1 cellular context compared by ENCODE assay signal in the genomic region with DNA sequence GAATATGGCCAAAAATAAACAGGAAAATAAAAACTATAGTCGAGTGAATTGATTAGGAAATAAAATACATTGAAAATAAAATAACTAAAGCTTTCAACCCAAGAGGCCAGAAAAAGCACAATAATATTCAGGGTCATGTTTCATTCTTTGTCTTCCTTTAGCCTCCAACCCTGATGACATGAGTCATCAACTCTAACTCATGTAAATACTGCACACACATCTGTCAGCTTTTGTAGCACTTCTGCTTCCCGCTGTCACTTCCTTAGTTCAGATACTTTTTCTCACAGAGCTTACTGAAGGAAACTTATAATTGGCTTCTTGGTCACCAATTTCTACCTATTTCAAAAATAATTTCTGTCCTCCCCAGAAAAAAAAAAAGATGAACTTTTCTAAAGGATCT.
TF ChIP-seq lines count a peak whose summit lies in the region.

No MANE protein-coding gene starts in this region.

TF ChIP-seq in K562, 482 proteins besides CTCF, POLR2A, EP300 and RAD21 (continued from another document and continues in another):
- no peak for TF ChIP-seq CHD7 (IDR thresholded peaks at IDR 0.05; ENCODE audit: low read depth, low read length)
- no peak for TF ChIP-seq ZNF57 (CRISPR knock-in tag; IDR thresholded peaks at IDR 0.05)
- no peak for TF ChIP-seq HMG20A (CRISPR knock-in tag; conservative IDR thresholded peaks at IDR 0.05)
- TF ChIP-seq E2F3 (CRISPR knock-in tag; IDR thresholded peaks at IDR 0.05) = no peak
- TF ChIP-seq NR1H2 (CRISPR knock-in tag; IDR thresholded peaks at IDR 0.05) = no peak
- TF ChIP-seq KDM1A (IDR thresholded peaks at IDR 0.05) = no peak
- TF ChIP-seq HNRNPUL1 (IDR thresholded peaks at IDR 0.05; ENCODE audit: low read length) = no peak
- TF ChIP-seq BRF1 (IDR thresholded peaks at IDR 0.05; ENCODE audit: borderline replicate concordance, extremely low read depth, insufficient read length) = no peak
- no peak for TF ChIP-seq DACH1 (IDR thresholded peaks at IDR 0.05; ENCODE audit: partially characterized antibody)
- no peak for TF ChIP-seq PHB2 (IDR thresholded peaks at IDR 0.05; ENCODE audit: low read depth)
- TF ChIP-seq, protein P1, sequence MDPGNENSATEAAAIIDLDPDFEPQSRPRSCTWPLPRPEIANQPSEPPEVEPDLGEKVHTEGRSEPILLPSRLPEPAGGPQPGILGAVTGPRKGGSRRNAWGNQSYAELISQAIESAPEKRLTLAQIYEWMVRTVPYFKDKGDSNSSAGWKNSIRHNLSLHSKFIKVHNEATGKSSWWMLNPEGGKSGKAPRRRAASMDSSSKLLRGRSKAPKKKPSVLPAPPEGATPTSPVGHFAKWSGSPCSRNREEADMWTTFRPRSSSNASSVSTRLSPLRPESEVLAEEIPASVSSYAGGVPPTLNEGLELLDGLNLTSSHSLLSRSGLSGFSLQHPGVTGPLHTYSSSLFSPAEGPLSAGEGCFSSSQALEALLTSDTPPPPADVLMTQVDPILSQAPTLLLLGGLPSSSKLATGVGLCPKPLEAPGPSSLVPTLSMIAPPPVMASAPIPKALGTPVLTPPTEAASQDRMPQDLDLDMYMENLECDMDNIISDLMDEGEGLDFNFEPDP (CRISPR knock-in tag; IDR thresholded peaks at IDR 0.05) = no peak
- no peak for TF ChIP-seq ELK1 (CRISPR knock-in tag; IDR thresholded peaks at IDR 0.05)
- TF ChIP-seq, protein P2, sequence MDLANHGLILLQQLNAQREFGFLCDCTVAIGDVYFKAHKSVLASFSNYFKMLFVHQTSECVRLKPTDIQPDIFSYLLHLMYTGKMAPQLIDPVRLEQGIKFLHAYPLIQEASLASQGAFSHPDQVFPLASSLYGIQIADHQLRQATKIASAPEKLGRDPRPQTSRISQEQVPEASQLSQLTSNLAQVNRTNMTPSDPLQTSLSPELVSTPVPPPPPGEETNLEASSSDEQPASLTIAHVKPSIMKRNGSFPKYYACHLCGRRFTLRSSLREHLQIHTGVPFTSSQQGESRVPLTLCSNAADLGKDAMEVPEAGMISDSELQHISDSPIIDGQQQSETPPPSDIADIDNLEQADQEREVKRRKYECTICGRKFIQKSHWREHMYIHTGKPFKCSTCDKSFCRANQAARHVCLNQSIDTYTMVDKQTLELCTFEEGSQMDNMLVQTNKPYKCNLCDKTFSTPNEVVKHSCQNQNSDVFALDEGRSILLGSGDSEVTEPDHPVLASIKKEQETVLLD (IDR thresholded peaks at IDR 0.05) = peak; percentile 38; the same call in 1 of the 2 replicates
- no peak for TF ChIP-seq DIDO1 (tag; IDR thresholded peaks at IDR 0.05; ENCODE audit: low read depth)
- TF ChIP-seq ZNF133 (CRISPR knock-in tag; IDR thresholded peaks at IDR 0.05) = no peak
- peak in 1 of 2 experiments; percentile 66; a peak in 2 of 4 replicates for TF ChIP-seq FOXA3 (CRISPR knock-in tag; conservative IDR thresholded peaks at IDR 0.05 in 1 of 2, IDR thresholded peaks at IDR 0.05 in 1 of 2)
- no peak for TF ChIP-seq MEF2A (IDR thresholded peaks at IDR 0.05; ENCODE audit: control insufficient read depth, low read depth, low read length)
- no peak for TF ChIP-seq ATF2 (CRISPR knock-in tag; IDR thresholded peaks at IDR 0.05)
- TF ChIP-seq, protein P3, sequence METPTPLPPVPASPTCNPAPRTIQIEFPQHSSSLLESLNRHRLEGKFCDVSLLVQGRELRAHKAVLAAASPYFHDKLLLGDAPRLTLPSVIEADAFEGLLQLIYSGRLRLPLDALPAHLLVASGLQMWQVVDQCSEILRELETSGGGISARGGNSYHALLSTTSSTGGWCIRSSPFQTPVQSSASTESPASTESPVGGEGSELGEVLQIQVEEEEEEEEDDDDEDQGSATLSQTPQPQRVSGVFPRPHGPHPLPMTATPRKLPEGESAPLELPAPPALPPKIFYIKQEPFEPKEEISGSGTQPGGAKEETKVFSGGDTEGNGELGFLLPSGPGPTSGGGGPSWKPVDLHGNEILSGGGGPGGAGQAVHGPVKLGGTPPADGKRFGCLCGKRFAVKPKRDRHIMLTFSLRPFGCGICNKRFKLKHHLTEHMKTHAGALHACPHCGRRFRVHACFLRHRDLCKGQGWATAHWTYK (CRISPR knock-in tag; IDR thresholded peaks at IDR 0.05) = no peak
- TF ChIP-seq BDP1 (IDR thresholded peaks at IDR 0.05; ENCODE audit: insufficient read depth, insufficient read length) = no peak
- no peak for TF ChIP-seq BCLAF1 (IDR thresholded peaks at IDR 0.05; ENCODE audit: borderline replicate concordance in 1 of 2, control insufficient read depth in 1 of 2, low read depth in 2 of 2, low read length in 1 of 2)
- TF ChIP-seq CREB1 (IDR thresholded peaks at IDR 0.05) = no peak
- TF ChIP-seq CREB1 (CRISPR knock-in tag; IDR thresholded peaks at IDR 0.05) = no peak
- TF ChIP-seq CBX3 (IDR thresholded peaks at IDR 0.05; ENCODE audit: borderline replicate concordance in 1 of 2, low read length in 2 of 2) = peak in 1 of 2 experiments; percentile 88; a peak in 2 of 3 replicates
- no peak for TF ChIP-seq ARID2 (IDR thresholded peaks at IDR 0.05)
- no peak for TF ChIP-seq GTF2F1 (IDR thresholded peaks at IDR 0.05; ENCODE audit: low read depth, low read length)
- TF ChIP-seq RBM25 (IDR thresholded peaks at IDR 0.05; ENCODE audit: low read depth, low read length, severe bottlenecking) = no peak
- TF ChIP-seq MAFK (IDR thresholded peaks at IDR 0.05; ENCODE audit: low read length) = peak; percentile 76
- TF ChIP-seq, protein P4, sequence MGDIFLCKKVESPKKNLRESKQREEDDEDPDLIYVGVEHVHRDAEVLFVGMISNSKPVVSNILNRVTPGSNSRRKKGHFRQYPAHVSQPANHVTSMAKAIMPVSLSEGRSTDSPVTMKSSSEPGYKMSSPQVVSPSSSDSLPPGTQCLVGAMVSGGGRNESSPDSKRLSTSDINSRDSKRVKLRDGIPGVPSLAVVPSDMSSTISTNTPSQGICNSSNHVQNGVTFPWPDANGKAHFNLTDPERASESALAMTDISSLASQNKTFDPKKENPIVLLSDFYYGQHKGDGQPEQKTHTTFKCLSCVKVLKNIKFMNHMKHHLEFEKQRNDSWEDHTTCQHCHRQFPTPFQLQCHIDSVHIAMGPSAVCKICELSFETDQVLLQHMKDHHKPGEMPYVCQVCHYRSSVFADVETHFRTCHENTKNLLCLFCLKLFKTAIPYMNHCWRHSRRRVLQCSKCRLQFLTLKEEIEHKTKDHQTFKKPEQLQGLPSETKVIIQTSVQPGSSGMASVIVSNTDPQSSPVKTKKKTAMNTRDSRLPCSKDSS (IDR thresholded peaks at IDR 0.05; ENCODE audit: low read depth, partially characterized antibody) = no peak
- TF ChIP-seq HNRNPLL (IDR thresholded peaks at IDR 0.05; ENCODE audit: low read depth, low read length, poor library complexity, severe bottlenecking) = no peak
- TF ChIP-seq CBX1 (IDR thresholded peaks at IDR 0.05; ENCODE audit: low read depth) = no peak
- TF ChIP-seq ETS2 (tag; IDR thresholded peaks at IDR 0.05; ENCODE audit: borderline replicate concordance, poor library complexity, severe bottlenecking) = no peak
- no peak for TF ChIP-seq ZFX (CRISPR knock-in tag; IDR thresholded peaks at IDR 0.05)
- no peak for TF ChIP-seq SMARCB1 (IDR thresholded peaks at IDR 0.05; ENCODE audit: insufficient read length, low read depth)
- no peak for TF ChIP-seq MCM7 (IDR thresholded peaks at IDR 0.05)
- no peak for TF ChIP-seq SP2 (IDR thresholded peaks at IDR 0.05; ENCODE audit: extremely low read depth, low read depth, low read length, poor library complexity, severe bottlenecking)
